Comparison of ENCODE assay signal across 8 cellular contexts in the genomic region with DNA sequence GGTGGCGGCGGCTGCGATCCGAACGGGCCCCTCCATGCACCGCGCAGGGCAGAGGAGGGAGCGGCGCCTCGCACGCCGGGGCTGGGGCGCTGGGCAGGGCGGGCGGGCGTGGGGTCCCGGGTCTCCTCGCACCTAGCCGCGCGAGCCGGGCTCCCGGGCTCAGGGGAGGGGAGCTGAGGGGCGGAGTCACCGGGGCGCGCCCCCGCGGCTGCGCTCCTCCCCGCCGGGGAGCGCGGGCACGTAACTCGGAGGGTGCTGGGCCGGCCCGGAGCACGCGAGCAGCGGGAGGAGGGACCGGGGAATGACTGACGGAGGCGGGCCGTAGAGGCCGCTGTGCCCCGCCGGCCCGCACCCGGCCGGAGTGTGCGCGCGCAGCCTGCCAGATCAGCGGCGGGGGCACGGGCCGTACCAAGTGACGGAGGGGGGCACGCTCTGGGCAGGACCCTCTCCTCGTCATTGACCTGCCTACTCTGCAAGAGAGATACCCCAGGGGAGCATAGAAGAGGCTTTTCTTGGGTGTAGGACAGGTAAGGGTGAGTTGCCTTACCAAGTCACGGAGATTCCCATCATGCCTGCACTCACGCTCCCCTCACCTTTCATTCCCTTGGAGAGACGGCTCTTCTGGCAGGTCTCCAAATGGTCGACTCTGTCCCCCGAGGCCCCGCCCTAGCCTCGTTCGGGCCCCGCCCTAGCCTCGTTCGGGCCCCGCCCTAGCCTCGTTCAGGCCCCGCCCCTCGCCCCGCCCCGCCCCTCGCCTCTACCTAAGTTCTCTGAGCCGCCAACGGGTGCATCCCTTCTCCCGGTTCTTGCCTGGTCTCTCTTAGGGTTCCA. TPM values are rescaled to one million over a fixed set of nuclear protein-coding genes. Genes with fewer than 3 reads are reported as not detected.
DNase-seq lines count a peak whose midpoint lies in the region; ATAC-seq and TF ChIP-seq lines count a peak whose summit lies in the region.

A gene with protein sequence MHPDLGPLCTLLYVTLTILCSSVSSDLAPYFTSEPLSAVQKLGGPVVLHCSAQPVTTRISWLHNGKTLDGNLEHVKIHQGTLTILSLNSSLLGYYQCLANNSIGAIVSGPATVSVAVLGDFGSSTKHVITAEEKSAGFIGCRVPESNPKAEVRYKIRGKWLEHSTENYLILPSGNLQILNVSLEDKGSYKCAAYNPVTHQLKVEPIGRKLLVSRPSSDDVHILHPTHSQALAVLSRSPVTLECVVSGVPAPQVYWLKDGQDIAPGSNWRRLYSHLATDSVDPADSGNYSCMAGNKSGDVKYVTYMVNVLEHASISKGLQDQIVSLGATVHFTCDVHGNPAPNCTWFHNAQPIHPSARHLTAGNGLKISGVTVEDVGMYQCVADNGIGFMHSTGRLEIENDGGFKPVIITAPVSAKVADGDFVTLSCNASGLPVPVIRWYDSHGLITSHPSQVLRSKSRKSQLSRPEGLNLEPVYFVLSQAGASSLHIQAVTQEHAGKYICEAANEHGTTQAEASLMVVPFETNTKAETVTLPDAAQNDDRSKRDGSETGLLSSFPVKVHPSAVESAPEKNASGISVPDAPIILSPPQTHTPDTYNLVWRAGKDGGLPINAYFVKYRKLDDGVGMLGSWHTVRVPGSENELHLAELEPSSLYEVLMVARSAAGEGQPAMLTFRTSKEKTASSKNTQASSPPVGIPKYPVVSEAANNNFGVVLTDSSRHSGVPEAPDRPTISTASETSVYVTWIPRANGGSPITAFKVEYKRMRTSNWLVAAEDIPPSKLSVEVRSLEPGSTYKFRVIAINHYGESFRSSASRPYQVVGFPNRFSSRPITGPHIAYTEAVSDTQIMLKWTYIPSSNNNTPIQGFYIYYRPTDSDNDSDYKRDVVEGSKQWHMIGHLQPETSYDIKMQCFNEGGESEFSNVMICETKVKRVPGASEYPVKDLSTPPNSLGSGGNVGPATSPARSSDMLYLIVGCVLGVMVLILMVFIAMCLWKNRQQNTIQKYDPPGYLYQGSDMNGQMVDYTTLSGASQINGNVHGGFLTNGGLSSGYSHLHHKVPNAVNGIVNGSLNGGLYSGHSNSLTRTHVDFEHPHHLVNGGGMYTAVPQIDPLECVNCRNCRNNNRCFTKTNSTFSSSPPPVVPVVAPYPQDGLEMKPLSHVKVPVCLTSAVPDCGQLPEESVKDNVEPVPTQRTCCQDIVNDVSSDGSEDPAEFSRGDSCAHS (N-terminal part only) (minus strand): TSS at position 188 of the 831 bp plus-strand sequence. CDS start 39,390 bp downstream, outside the sequence.

- H3K27me3 ChIP-seq in mucosa of stomach (ENCODE audit: control insufficient read depth, insufficient read depth, low read length) = peaks cover 18% of the 10 kb centered on the region

- peak within 1 kb of the TSS; percentile 54 for H3K4me3 ChIP-seq in Jurkat, Clone E6-1 (ENCODE audit: low read length)
- H3K4me3 ChIP-seq in mucosa of stomach (ENCODE audit: low read length) = peak within 1 kb of the TSS; percentile 29

- peak; percentile 99 for ATAC-seq in GM21723 (IDR thresholded peaks at IDR 0.05; ENCODE audit: unreplicated experiment)

- H3K4me1 ChIP-seq in mucosa of stomach (ENCODE audit: control insufficient read depth, insufficient read depth, low read length) = peaks cover 4% of the 10 kb centered on the region

- DNase-seq in DMS114 treated with DMSO at 0.1 percent for 48 hours (lab: John Stamatoyannopoulos, UW; ENCODE audit: unreplicated experiment) = peak; percentile 74
- DNase-seq in Jurkat, Clone E6-1 (ENCODE audit: low read depth, low spot score) = peak; percentile 88
- DNase-seq in OCI-M2 (lab: John Stamatoyannopoulos, UW; ENCODE audit: unreplicated experiment) = peak; percentile 83
- DNase-seq in activated T-cell treated with anti-CD3 and anti-CD28 coated beads, Interleukin-2, amount 50 U/mL, for 1 hour = peak; percentile 90
- DNase-seq in erythroblast (lab: John Stamatoyannopoulos, UW) = peak; percentile 94 to 98
- peak; percentile 73 to 76 for DNase-seq in stimulated activated CD8-positive, alpha-beta memory T cell treated with anti-CD3 and anti-CD28 coated beads, Interleukin-4, amount 100 ng/mL, for 4 hours (ENCODE audit: low read depth in 2 of 2, low spot score in 1 of 2)

- no peak for TF ChIP-seq POLR2A in erythroblast (IDR thresholded peaks at IDR 0.05; ENCODE audit: low read length)

- no peaks in the 10 kb centered on the region for H3K9me3 ChIP-seq in mucosa of stomach (ENCODE audit: control insufficient read depth, low read length)

- no peaks in the 10 kb centered on the region for H3K36me3 ChIP-seq in mucosa of stomach (ENCODE audit: control insufficient read depth, insufficient read depth, low read length)

- H3K9ac ChIP-seq in mucosa of stomach (ENCODE audit: low read length) = peak within 1 kb of the TSS; percentile 78

RNA-seq across cellular contexts. Expression of the gene that starts here (rescaled TPM):
- polyA plus RNA-seq in Jurkat, Clone E6-1 (2012; ENCODE audit: insufficient read depth, insufficient read length) = 4.2 TPM

Comparison
In these comparisons a context has a peak if more than half of its experiments do, and no peak if none do; other contexts are left out.
1. Peak in every context shown above with its lines: DNase-seq, ATAC-seq and H3K4me3 ChIP-seq.